Comparison of ENCODE assay signal across 19 cellular contexts in genomic region chr17:3514873-3515272, GRCh38. TPM values are rescaled to one million over a fixed set of nuclear protein-coding genes. Genes with fewer than 3 reads are reported as not detected.
"Had no signal": no experiment of that assay in that cellular context is flagged by ENCODE, and none has a peak within 500 bp of the region (broad histone marks: within the 10 kb centered on the region; RNA-seq: fewer than 3 reads in every experiment).

No MANE protein-coding gene starts in this region.

- DNase-seq: activated CD4-positive, alpha-beta T cell treated with anti-CD3 and anti-CD28 coated beads, Interleukin-2, amount 50 U/mL, for 4 hours; activated gamma-delta T cell; erythroblast; foreskin melanocyte; hypothalamus; mammary epithelial cell; nucleus accumbens; stimulated activated naive CD4-positive, alpha-beta T cell; transverse colon had no signal

- FAIRE-seq: astrocyte, endometrium, keratinocyte, TTC549 had no signal

- H3K27me3 ChIP-seq: breast epithelium, transverse colon, vagina had no signal

- H3K27ac ChIP-seq: transverse colon, vagina had no signal

- H3K36me3 ChIP-seq: breast epithelium, transverse colon, vagina had no signal

- H3K9me3 ChIP-seq: breast epithelium, transverse colon, vagina had no signal

- ATAC-seq: left lobe of liver had no signal

- H3K4me3 ChIP-seq: breast epithelium, transverse colon, vagina had no signal

RNA-seq across cellular contexts. Expression of gene ASPA, which starts 39.1 kb away (rescaled TPM):
- total RNA-seq: activated CD8-positive, alpha-beta memory T cell treated with anti-CD3 and anti-CD28 coated beads for 36 hours; astrocyte had no signal
- polyA plus RNA-seq: keratinocyte had no signal

RNA-seq across cellular contexts. Expression of gene SPATA22, which starts 43.3 kb away (rescaled TPM):
- total RNA-seq: astrocyte, left lobe of liver, myocyte, renal cortical epithelial cell, transverse colon, vagina had no signal
- polyA plus RNA-seq: keratinocyte, mammary epithelial cell had no signal
